ENCODE assay signal across 20 cellular contexts in genomic region chr2:156397229-156397628, GRCh38. TPM values are rescaled to one million over a fixed set of nuclear protein-coding genes. Genes with fewer than 3 reads are reported as not detected.
DNase-seq lines count a peak whose midpoint lies in the region; ATAC-seq, FAIRE-seq and TF ChIP-seq lines count a peak whose summit lies in the region.
"Had no signal": no experiment of that assay in that cellular context is flagged by ENCODE, and none has a peak within 500 bp of the region (broad histone marks: within the 10 kb centered on the region; RNA-seq: fewer than 3 reads in every experiment).

No MANE protein-coding gene starts in this region.

- H3K4me1 Mint-ChIP-seq in nephron, result peaks cover 6% of the 10 kb centered on the region
- peaks cover 16% of the 10 kb centered on the region for H3K4me1 Mint-ChIP-seq in progenitor cell of endocrine pancreas (ENCODE audit: low read depth)

- H3K4me3 Mint-ChIP-seq in nephron, result peak overlapping the region in 2 of 3 experiments; percentile 44 to 54
- H3K4me3 Mint-ChIP-seq in progenitor cell of endocrine pancreas (ENCODE audit: low read depth), result no peak overlapping the region
- H3K4me3 Mint-ChIP-seq: B cell, H9 had no signal

- H3K36me3 ChIP-seq in HepG2 (replicated peaks in 1 of 2; ENCODE audit: control insufficient read depth in 1 of 2, insufficient read depth in 2 of 2, low read length in 2 of 2), result no peaks in the 10 kb centered on the region
- H3K36me3 ChIP-seq in right lobe of liver, result no peaks in the 10 kb centered on the region
- H3K36me3 ChIP-seq in prostate gland, result no peaks in the 10 kb centered on the region
- H3K36me3 ChIP-seq: BLaER1 treated with 17β-estradiol and CSF1 and Interleukin-3, amounts not matched to agents 10 nM and 100 nM had no signal

- H3K27me3 Mint-ChIP-seq in nephron (ENCODE audit: low read depth), result peaks cover 13% of the 10 kb centered on the region
- H3K27me3 Mint-ChIP-seq in progenitor cell of endocrine pancreas, result no peaks in the 10 kb centered on the region

- no peak for DNase-seq in HepG2 (ENCODE audit: low spot score)
- no peak for DNase-seq in right lobe of liver
- DNase-seq in progenitor cell of endocrine pancreas (ENCODE audit: low spot score, unreplicated experiment), result no peak
- no peak for DNase-seq in dedifferentiated amniotic fluid mesenchymal stem cell (ENCODE audit: extremely low spot score)
- DNase-seq in prostate gland (ENCODE audit: low spot score), result no peak
- DNase-seq in cardiac septum (ENCODE audit: low spot score), result no peak
- DNase-seq: 8988T; CD8-positive, alpha-beta memory T cell; COR-L47; DMS 273 treated with DMSO at 0.1 percent for 48 hours; DMS53; DND-41; EL; H9 had no signal

- no peak overlapping the region for H2AFZ ChIP-seq in HepG2 (ENCODE audit: low read length)

- H3K9me3 ChIP-seq in HepG2 (ENCODE audit: low read length) (no peaks in the 10 kb centered on the region), right lobe of liver (no peaks in the 10 kb centered on the region), prostate gland (no peaks in the 10 kb centered on the region)
- H3K9me3 ChIP-seq: BLaER1 treated with 17β-estradiol and CSF1 and Interleukin-3, amounts not matched to agents 10 nM and 100 nM had no signal

- H4K20me1 ChIP-seq in HepG2 (ENCODE audit: insufficient read depth, low read length), result 0 out of 2 replicates have a peak, but pooled peaks cover 3% of the 10 kb centered on the region
- H4K20me1 ChIP-seq: BLaER1 treated with 17β-estradiol and CSF1 and Interleukin-3, amounts not matched to agents 10 nM and 100 nM had no signal

- no peak overlapping the region for H3K9ac ChIP-seq in HepG2 (ENCODE audit: insufficient read depth, low read depth, low read length)
- H3K9ac ChIP-seq: BLaER1 treated with 17β-estradiol and CSF1 and Interleukin-3, amounts not matched to agents 10 nM and 100 nM had no signal

- ATAC-seq in HepG2 (no peak), right lobe of liver (no peak)
- ATAC-seq: GM12878 had no signal

- H3K27ac ChIP-seq in HepG2 (ENCODE audit: extremely low read length, insufficient read depth, low read length) (no peak overlapping the region), right lobe of liver (no peak overlapping the region), prostate gland (no peak overlapping the region)
- H3K27ac ChIP-seq: BLaER1 treated with 17β-estradiol and CSF1 and Interleukin-3, amounts not matched to agents 10 nM and 100 nM had no signal

- no peak for TF ChIP-seq RAD21 in HepG2 (CRISPR knock-in tag; IDR thresholded peaks at IDR 0.05)

- WGBS in HepG2 (ENCODE audit: low lambda C conversion rate), result 31% methylated on average over 4 of the region's 4 CpGs
- 86% methylated on average over 1 of the region's 4 CpGs for WGBS in right lobe of liver (ENCODE audit: insufficient coverage, low coverage, low lambda C conversion rate, missing lambda C conversion rate)
- WGBS in prostate gland, result 95% methylated on average over 4 of the region's 4 CpGs

- H3K27me3 ChIP-seq in HepG2 (ENCODE audit: control insufficient read depth in 1 of 2, insufficient read depth in 2 of 2, low read length in 2 of 2) (peaks cover 0 to 8% of the 10 kb centered on the region in 2 experiments; a peak in 1 of 5 replicates), right lobe of liver (no peaks in the 10 kb centered on the region), prostate gland (replicated peaks; ENCODE audit: insufficient read depth) (no peaks in the 10 kb centered on the region)
- H3K27me3 ChIP-seq: BLaER1 treated with 17β-estradiol and CSF1 and Interleukin-3, amounts not matched to agents 10 nM and 100 nM had no signal

- POLR2A ChIA-PET in HepG2 (lab: Yijun Ruan, JAX), result no interaction called here

- H3K27ac Mint-ChIP-seq in nephron (no peak overlapping the region), progenitor cell of endocrine pancreas (peak overlapping the region; percentile 29)
- H3K27ac Mint-ChIP-seq: B cell, H9 had no signal

- H3K4me2 ChIP-seq in HepG2 (ENCODE audit: low read depth, low read length), result no peak overlapping the region

- no peak overlapping the region for H3K4me3 ChIP-seq in HepG2 (replicated peaks in 1 of 3; ENCODE audit: insufficient read depth in 1 of 3, low read depth in 2 of 3, low read length in 3 of 3)
- no peak overlapping the region for H3K4me3 ChIP-seq in right lobe of liver
- H3K4me3 ChIP-seq in prostate gland, result no peak overlapping the region
- H3K4me3 ChIP-seq: BLaER1 treated with 17β-estradiol and CSF1 and Interleukin-3, amounts not matched to agents 10 nM and 100 nM; GM12878 had no signal

- FAIRE-seq in HepG2 (lab: Jason Lieb, UNC), result no peak
- FAIRE-seq: GM12878, GM19239, H1 had no signal

- H3K4me1 ChIP-seq in HepG2 (ENCODE audit: insufficient read depth, low read length) (peaks cover 27% of the 10 kb centered on the region), right lobe of liver (peaks cover 0 to 23% (median 7%) of the 10 kb centered on the region in 4 donors), prostate gland (replicated peaks) (no peaks in the 10 kb centered on the region)

- intact Hi-C loops in HepG2 (cut with micrococcal nuclease; ENCODE audit: unreplicated experiment) (no loop called here), right lobe of liver (cut with DNase I) (no loop called here), prostate gland (cut with DNase I) (no loop called here), cardiac septum (cut with DNase I) (no loop called here)

- no TSS peak for BruUV-seq in HepG2 (replicated peaks; lab: Mats Ljungman, UMichigan)

- CTCF ChIA-PET in HepG2 (lab: Yijun Ruan, JAX; ENCODE audit: low intra/inter-chr PET ratio, low total read pairs), result no interaction called here

- TF ChIP-seq EP300 in HepG2 (IDR thresholded peaks at IDR 0.05; ENCODE audit: low read depth in 2 of 2, low read length in 2 of 2) (no peak), HepG2 (CRISPR knock-in tag; IDR thresholded peaks at IDR 0.05; ENCODE audit: borderline replicate concordance) (no peak)

- no peak for TF ChIP-seq POLR2A in HepG2 (IDR thresholded peaks at IDR 0.05; ENCODE audit: insufficient read depth in 1 of 2, low read depth in 2 of 2, low read length in 2 of 2)
- no peak for TF ChIP-seq POLR2A in right lobe of liver (IDR thresholded peaks at IDR 0.05)
- no peak for TF ChIP-seq POLR2A in prostate gland (IDR thresholded peaks at IDR 0.05)

- in situ Hi-C loops in HepG2 (cut with HindIII; ENCODE audit: extremely low pct_ligation_motif_present, low pct_unique_long_range_greater_than_20kb), result no loop called here

- H3K9me3 Mint-ChIP-seq in nephron (no peaks in the 10 kb centered on the region), progenitor cell of endocrine pancreas (ENCODE audit: low read depth) (no peaks in the 10 kb centered on the region)

- TF ChIP-seq CTCF in HepG2 (CRISPR knock-in tag; IDR thresholded peaks at IDR 0.05), result no peak
- no peak for TF ChIP-seq CTCF in right lobe of liver (IDR thresholded peaks at IDR 0.05)
- no peak for TF ChIP-seq CTCF in nephron (IDR thresholded peaks at IDR 0.05; ENCODE audit: unreplicated experiment in 3 of 3)
- no peak for TF ChIP-seq CTCF in progenitor cell of endocrine pancreas (IDR thresholded peaks at IDR 0.05; ENCODE audit: unreplicated experiment)
- TF ChIP-seq CTCF in prostate gland (IDR thresholded peaks at IDR 0.05), result no peak

- H3K36me3 Mint-ChIP-seq in nephron (ENCODE audit: low read depth) (no peaks in the 10 kb centered on the region), progenitor cell of endocrine pancreas (ENCODE audit: insufficient read depth) (no peaks in the 10 kb centered on the region)

- H3K79me2 ChIP-seq in HepG2 (ENCODE audit: insufficient read depth, low read length), result no peaks in the 10 kb centered on the region

TF ChIP-seq in HepG2, 621 proteins besides CTCF, POLR2A, EP300 and RAD21 (continues in another document):
- TF ChIP-seq HNRNPL (IDR thresholded peaks at IDR 0.05; ENCODE audit: low read depth, low read length) (no peak), KLF13 (CRISPR knock-in tag; IDR thresholded peaks at IDR 0.05) (no peak), ZNF34 (CRISPR knock-in tag; IDR thresholded peaks at IDR 0.05; ENCODE audit: borderline replicate concordance) (no peak), NFE2 (CRISPR knock-in tag; IDR thresholded peaks at IDR 0.05) (no peak), ZNF564 (CRISPR knock-in tag; IDR thresholded peaks at IDR 0.05) (no peak), ZNF414 (CRISPR knock-in tag; IDR thresholded peaks at IDR 0.05) (no peak), ZNF7 (CRISPR knock-in tag; IDR thresholded peaks at IDR 0.05) (peak; percentile 53; the same call in 1 of the 2 replicates)

RNA-seq across cellular contexts. Expression of gene GPD2, which starts 39.0 kb away (rescaled TPM):
- total RNA-seq in HepG2 (2016; rRNA removed; fragmentation: Illumina TruSeq; extraction: Trizol), result 0.65 TPM in 1 of 2 replicates, not detected in the other
- not detected in 2 replicates for total RNA-seq in HepG2 (2016; cell fraction: cytosol; rRNA removed; fragmentation: Illumina TruSeq; extraction: Trizol; ENCODE audit: low read depth)
- not detected in 2 replicates for total RNA-seq in HepG2 (2016; cell fraction: insoluble cytoplasmic fraction; rRNA removed; fragmentation: Illumina TruSeq; extraction: Trizol)
- not detected in 2 replicates for total RNA-seq in HepG2 (2016; cell fraction: membrane; rRNA removed; fragmentation: Illumina TruSeq; extraction: Trizol)
- total RNA-seq in HepG2 (2016; cell fraction: nucleus; rRNA removed; fragmentation: Illumina TruSeq; extraction: Trizol), result not detected in 2 replicates
- polyA plus RNA-seq in HepG2 (2011; rRNA removed), result not detected in 2 replicates
- polyA plus RNA-seq in HepG2 (2011; cell fraction: cytosol; rRNA removed), result not detected in 2 replicates
- polyA plus RNA-seq in HepG2 (2011; cell fraction: nucleus; rRNA removed), result not detected in 2 replicates
- polyA plus RNA-seq in HepG2 (2012), result not detected in 2 replicates
- polyA plus RNA-seq in HepG2 (2016; cell fraction: cytosol; fragmentation: Illumina TruSeq; extraction: Trizol; ENCODE audit: low read depth), result not detected in 2 replicates
- not detected in 2 replicates for polyA plus RNA-seq in HepG2 (2016; cell fraction: insoluble cytoplasmic fraction; fragmentation: Illumina TruSeq; extraction: Trizol; ENCODE audit: low read depth)
- polyA plus RNA-seq in HepG2 (2016; cell fraction: membrane; fragmentation: Illumina TruSeq; extraction: Trizol; ENCODE audit: low read depth), result not detected in 2 replicates
- not detected in 2 replicates for polyA plus RNA-seq in HepG2 (2016; cell fraction: nucleus; fragmentation: Illumina TruSeq; extraction: Trizol; ENCODE audit: insufficient read depth, low read depth)
- 64.3 TPM in 1 of 2 replicates, not detected in the other for polyA minus RNA-seq in HepG2 (2011; rRNA and poly(A)+ RNA removed; ENCODE audit: low replicate concordance)
- 0.30 and 0.35 TPM in 2 replicates for polyA minus RNA-seq in HepG2 (2011; cell fraction: cytosol; rRNA and poly(A)+ RNA removed)
- polyA minus RNA-seq in HepG2 (2011; cell fraction: nucleus; rRNA and poly(A)+ RNA removed), result 0.12 and 0.26 TPM in 2 replicates
- total RNA-seq in right lobe of liver, result 1 to 10 TPM; 3.2 to 8.8 (median 4.8) TPM
- 43.3 and 49.5 TPM in 2 replicates for total RNA-seq in progenitor cell of endocrine pancreas
- total RNA-seq in prostate gland, result 10 to 100 TPM; 26.6 to 95.3 TPM
- 12.6 TPM for total RNA-seq in cardiac septum
